ENCODE assay signal across 1 cellular context in the genomic region with DNA sequence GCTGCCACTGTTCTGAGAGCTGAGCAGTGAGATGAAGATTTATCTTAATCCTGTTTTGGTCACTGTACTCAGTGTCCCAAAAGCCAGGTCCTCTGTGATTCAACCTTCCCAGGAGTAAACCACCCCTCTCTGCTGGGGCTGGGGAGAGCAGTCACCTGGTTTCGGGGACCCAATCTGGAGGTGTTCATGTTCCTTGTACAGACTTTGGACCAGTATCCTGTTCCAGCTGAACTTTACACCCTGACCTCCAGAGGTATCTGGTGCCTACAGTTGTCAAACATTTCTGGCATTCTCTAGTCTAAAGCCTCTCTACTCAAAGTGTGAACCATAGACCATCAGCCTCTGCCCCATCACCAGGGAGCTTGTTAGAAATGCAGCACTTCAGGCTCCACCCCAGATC.
A peak's percentile ranks its signal among the peaks of the same experiment; 100 is the strongest.
TF ChIP-seq lines count a peak whose summit lies in the region.

No MANE protein-coding gene starts in this region.

TF ChIP-seq in HepG2, 621 proteins besides CTCF, POLR2A, EP300 and RAD21 (continued from another document and continues in another):
- TF ChIP-seq, protein P1, sequence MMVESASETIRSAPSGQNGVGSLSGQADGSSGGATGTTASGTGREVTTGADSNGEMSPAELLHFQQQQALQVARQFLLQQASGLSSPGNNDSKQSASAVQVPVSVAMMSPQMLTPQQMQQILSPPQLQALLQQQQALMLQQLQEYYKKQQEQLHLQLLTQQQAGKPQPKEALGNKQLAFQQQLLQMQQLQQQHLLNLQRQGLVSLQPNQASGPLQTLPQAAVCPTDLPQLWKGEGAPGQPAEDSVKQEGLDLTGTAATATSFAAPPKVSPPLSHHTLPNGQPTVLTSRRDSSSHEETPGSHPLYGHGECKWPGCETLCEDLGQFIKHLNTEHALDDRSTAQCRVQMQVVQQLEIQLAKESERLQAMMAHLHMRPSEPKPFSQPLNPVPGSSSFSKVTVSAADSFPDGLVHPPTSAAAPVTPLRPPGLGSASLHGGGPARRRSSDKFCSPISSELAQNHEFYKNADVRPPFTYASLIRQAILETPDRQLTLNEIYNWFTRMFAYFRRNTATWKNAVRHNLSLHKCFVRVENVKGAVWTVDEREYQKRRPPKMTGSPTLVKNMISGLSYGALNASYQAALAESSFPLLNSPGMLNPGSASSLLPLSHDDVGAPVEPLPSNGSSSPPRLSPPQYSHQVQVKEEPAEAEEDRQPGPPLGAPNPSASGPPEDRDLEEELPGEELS (CRISPR knock-in tag; IDR thresholded peaks at IDR 0.05) = peak; percentile 51; the same call in 1 of the 2 replicates
- TF ChIP-seq DNMT3B (CRISPR knock-in tag; conservative IDR thresholded peaks at IDR 0.05) = no peak
- TF ChIP-seq, protein P2, sequence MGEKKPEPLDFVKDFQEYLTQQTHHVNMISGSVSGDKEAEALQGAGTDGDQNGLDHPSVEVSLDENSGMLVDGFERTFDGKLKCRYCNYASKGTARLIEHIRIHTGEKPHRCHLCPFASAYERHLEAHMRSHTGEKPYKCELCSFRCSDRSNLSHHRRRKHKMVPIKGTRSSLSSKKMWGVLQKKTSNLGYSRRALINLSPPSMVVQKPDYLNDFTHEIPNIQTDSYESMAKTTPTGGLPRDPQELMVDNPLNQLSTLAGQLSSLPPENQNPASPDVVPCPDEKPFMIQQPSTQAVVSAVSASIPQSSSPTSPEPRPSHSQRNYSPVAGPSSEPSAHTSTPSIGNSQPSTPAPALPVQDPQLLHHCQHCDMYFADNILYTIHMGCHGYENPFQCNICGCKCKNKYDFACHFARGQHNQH (CRISPR knock-in tag; IDR thresholded peaks at IDR 0.05) = peak; percentile 72; the same call in 1 of the 2 replicates
- no peak for TF ChIP-seq HNRNPLL (IDR thresholded peaks at IDR 0.05; ENCODE audit: low read depth, low read length, poor library complexity, severe bottlenecking)
- TF ChIP-seq ZNF792 (CRISPR knock-in tag; IDR thresholded peaks at IDR 0.05) = no peak
- no peak for TF ChIP-seq MXI1 (IDR thresholded peaks at IDR 0.05; ENCODE audit: borderline replicate concordance, low read depth, low read length)
- TF ChIP-seq BHLHE40 (IDR thresholded peaks at IDR 0.05; ENCODE audit: low read length) = peak; percentile 43; the same call in 1 of the 2 replicates
- no peak for TF ChIP-seq IKZF1 (IDR thresholded peaks at IDR 0.05)
- TF ChIP-seq, protein P3, sequence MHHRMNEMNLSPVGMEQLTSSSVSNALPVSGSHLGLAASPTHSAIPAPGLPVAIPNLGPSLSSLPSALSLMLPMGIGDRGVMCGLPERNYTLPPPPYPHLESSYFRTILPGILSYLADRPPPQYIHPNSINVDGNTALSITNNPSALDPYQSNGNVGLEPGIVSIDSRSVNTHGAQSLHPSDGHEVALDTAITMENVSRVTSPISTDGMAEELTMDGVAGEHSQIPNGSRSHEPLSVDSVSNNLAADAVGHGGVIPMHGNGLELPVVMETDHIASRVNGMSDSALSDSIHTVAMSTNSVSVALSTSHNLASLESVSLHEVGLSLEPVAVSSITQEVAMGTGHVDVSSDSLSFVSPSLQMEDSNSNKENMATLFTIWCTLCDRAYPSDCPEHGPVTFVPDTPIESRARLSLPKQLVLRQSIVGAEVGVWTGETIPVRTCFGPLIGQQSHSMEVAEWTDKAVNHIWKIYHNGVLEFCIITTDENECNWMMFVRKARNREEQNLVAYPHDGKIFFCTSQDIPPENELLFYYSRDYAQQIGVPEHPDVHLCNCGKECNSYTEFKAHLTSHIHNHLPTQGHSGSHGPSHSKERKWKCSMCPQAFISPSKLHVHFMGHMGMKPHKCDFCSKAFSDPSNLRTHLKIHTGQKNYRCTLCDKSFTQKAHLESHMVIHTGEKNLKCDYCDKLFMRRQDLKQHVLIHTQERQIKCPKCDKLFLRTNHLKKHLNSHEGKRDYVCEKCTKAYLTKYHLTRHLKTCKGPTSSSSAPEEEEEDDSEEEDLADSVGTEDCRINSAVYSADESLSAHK (CRISPR knock-in tag; IDR thresholded peaks at IDR 0.05; ENCODE audit: borderline replicate concordance) = no peak
- TF ChIP-seq ERF (CRISPR knock-in tag; IDR thresholded peaks at IDR 0.05) = peak; percentile 32; the same call in 1 of the 2 replicates
- TF ChIP-seq, protein P4, sequence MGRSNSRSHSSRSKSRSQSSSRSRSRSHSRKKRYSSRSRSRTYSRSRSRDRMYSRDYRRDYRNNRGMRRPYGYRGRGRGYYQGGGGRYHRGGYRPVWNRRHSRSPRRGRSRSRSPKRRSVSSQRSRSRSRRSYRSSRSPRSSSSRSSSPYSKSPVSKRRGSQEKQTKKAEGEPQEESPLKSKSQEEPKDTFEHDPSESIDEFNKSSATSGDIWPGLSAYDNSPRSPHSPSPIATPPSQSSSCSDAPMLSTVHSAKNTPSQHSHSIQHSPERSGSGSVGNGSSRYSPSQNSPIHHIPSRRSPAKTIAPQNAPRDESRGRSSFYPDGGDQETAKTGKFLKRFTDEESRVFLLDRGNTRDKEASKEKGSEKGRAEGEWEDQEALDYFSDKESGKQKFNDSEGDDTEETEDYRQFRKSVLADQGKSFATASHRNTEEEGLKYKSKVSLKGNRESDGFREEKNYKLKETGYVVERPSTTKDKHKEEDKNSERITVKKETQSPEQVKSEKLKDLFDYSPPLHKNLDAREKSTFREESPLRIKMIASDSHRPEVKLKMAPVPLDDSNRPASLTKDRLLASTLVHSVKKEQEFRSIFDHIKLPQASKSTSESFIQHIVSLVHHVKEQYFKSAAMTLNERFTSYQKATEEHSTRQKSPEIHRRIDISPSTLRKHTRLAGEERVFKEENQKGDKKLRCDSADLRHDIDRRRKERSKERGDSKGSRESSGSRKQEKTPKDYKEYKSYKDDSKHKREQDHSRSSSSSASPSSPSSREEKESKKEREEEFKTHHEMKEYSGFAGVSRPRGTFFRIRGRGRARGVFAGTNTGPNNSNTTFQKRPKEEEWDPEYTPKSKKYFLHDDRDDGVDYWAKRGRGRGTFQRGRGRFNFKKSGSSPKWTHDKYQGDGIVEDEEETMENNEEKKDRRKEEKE (IDR thresholded peaks at IDR 0.05) = no peak
- TF ChIP-seq, protein P5, sequence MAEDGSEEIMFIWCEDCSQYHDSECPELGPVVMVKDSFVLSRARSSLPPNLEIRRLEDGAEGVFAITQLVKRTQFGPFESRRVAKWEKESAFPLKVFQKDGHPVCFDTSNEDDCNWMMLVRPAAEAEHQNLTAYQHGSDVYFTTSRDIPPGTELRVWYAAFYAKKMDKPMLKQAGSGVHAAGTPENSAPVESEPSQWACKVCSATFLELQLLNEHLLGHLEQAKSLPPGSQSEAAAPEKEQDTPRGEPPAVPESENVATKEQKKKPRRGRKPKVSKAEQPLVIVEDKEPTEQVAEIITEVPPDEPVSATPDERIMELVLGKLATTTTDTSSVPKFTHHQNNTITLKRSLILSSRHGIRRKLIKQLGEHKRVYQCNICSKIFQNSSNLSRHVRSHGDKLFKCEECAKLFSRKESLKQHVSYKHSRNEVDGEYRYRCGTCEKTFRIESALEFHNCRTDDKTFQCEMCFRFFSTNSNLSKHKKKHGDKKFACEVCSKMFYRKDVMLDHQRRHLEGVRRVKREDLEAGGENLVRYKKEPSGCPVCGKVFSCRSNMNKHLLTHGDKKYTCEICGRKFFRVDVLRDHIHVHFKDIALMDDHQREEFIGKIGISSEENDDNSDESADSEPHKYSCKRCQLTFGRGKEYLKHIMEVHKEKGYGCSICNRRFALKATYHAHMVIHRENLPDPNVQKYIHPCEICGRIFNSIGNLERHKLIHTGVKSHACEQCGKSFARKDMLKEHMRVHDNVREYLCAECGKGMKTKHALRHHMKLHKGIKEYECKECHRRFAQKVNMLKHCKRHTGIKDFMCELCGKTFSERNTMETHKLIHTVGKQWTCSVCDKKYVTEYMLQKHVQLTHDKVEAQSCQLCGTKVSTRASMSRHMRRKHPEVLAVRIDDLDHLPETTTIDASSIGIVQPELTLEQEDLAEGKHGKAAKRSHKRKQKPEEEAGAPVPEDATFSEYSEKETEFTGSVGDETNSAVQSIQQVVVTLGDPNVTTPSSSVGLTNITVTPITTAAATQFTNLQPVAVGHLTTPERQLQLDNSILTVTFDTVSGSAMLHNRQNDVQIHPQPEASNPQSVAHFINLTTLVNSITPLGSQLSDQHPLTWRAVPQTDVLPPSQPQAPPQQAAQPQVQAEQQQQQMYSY (CRISPR knock-in tag; IDR thresholded peaks at IDR 0.05) = no peak
- TF ChIP-seq ZNF34 (CRISPR knock-in tag; IDR thresholded peaks at IDR 0.05; ENCODE audit: borderline replicate concordance) = no peak
- TF ChIP-seq MLLT10 (CRISPR knock-in tag; IDR thresholded peaks at IDR 0.05) = no peak
- TF ChIP-seq PAX8 (CRISPR knock-in tag; IDR thresholded peaks at IDR 0.05; ENCODE audit: borderline replicate concordance) = 0 out of 2 replicates have a peak, but pooled peaks have one; percentile 51
- TF ChIP-seq HNF4A (CRISPR knock-in tag; IDR thresholded peaks at IDR 0.05) = peak; percentile 99
- no peak for TF ChIP-seq RFXAP (CRISPR knock-in tag; IDR thresholded peaks at IDR 0.05; ENCODE audit: borderline replicate concordance)
- TF ChIP-seq, protein P6, sequence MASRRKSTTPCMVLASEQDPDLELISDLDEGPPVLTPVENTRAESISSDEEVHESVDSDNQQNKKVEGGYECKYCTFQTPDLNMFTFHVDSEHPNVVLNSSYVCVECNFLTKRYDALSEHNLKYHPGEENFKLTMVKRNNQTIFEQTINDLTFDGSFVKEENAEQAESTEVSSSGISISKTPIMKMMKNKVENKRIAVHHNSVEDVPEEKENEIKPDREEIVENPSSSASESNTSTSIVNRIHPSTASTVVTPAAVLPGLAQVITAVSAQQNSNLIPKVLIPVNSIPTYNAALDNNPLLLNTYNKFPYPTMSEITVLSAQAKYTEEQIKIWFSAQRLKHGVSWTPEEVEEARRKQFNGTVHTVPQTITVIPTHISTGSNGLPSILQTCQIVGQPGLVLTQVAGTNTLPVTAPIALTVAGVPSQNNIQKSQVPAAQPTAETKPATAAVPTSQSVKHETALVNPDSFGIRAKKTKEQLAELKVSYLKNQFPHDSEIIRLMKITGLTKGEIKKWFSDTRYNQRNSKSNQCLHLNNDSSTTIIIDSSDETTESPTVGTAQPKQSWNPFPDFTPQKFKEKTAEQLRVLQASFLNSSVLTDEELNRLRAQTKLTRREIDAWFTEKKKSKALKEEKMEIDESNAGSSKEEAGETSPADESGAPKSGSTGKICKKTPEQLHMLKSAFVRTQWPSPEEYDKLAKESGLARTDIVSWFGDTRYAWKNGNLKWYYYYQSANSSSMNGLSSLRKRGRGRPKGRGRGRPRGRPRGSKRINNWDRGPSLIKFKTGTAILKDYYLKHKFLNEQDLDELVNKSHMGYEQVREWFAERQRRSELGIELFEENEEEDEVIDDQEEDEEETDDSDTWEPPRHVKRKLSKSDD (CRISPR knock-in tag; IDR thresholded peaks at IDR 0.05; ENCODE audit: low read depth) = no peak
- TF ChIP-seq ZMAT3 (CRISPR knock-in tag; conservative IDR thresholded peaks at IDR 0.05) = no peak
- no peak for TF ChIP-seq CBX5 (CRISPR knock-in tag; IDR thresholded peaks at IDR 0.05; ENCODE audit: borderline replicate concordance)
- TF ChIP-seq ZNF326 (CRISPR knock-in tag; IDR thresholded peaks at IDR 0.05; ENCODE audit: borderline replicate concordance) = no peak
- TF ChIP-seq, protein P7, sequence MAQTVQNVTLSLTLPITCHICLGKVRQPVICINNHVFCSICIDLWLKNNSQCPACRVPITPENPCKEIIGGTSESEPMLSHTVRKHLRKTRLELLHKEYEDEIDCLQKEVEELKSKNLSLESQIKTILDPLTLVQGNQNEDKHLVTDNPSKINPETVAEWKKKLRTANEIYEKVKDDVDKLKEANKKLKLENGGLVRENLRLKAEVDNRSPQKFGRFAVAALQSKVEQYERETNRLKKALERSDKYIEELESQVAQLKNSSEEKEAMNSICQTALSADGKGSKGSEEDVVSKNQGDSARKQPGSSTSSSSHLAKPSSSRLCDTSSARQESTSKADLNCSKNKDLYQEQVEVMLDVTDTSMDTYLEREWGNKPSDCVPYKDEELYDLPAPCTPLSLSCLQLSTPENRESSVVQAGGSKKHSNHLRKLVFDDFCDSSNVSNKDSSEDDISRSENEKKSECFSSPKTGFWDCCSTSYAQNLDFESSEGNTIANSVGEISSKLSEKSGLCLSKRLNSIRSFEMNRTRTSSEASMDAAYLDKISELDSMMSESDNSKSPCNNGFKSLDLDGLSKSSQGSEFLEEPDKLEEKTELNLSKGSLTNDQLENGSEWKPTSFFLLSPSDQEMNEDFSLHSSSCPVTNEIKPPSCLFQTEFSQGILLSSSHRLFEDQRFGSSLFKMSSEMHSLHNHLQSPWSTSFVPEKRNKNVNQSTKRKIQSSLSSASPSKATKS (CRISPR knock-in tag; IDR thresholded peaks at IDR 0.05) = no peak
- no peak for TF ChIP-seq GPN1 (CRISPR knock-in tag; IDR thresholded peaks at IDR 0.05; ENCODE audit: borderline replicate concordance)
- TF ChIP-seq CENPX (CRISPR knock-in tag; IDR thresholded peaks at IDR 0.05) = no peak
- no peak for TF ChIP-seq ZNF790 (CRISPR knock-in tag; IDR thresholded peaks at IDR 0.05; ENCODE audit: borderline replicate concordance)
- TF ChIP-seq, protein P8, sequence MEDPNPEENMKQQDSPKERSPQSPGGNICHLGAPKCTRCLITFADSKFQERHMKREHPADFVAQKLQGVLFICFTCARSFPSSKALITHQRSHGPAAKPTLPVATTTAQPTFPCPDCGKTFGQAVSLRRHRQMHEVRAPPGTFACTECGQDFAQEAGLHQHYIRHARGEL (CRISPR knock-in tag; IDR thresholded peaks at IDR 0.05) = no peak
- TF ChIP-seq CBX1 (IDR thresholded peaks at IDR 0.05; ENCODE audit: low read depth) = no peak
- no peak for TF ChIP-seq TOE1 (CRISPR knock-in tag; IDR thresholded peaks at IDR 0.05)
- TF ChIP-seq KDM2A (CRISPR knock-in tag; IDR thresholded peaks at IDR 0.05; ENCODE audit: borderline replicate concordance, low read depth) = no peak
- TF ChIP-seq ZBTB7A (CRISPR knock-in tag; IDR thresholded peaks at IDR 0.05) = no peak
- TF ChIP-seq ZSCAN25 (CRISPR knock-in tag; IDR thresholded peaks at IDR 0.05) = no peak
- 0 out of 2 replicates have a peak, but pooled peaks have one; percentile 52 for TF ChIP-seq ZNF598 (CRISPR knock-in tag; IDR thresholded peaks at IDR 0.05; ENCODE audit: borderline replicate concordance)
- no peak for TF ChIP-seq ZNF589 (CRISPR knock-in tag; conservative IDR thresholded peaks at IDR 0.05)
- TF ChIP-seq HMG20B (CRISPR knock-in tag; conservative IDR thresholded peaks at IDR 0.05) = 0 out of 2 replicates have a peak, but pooled peaks have one; percentile 44
- TF ChIP-seq LCORL (IDR thresholded peaks at IDR 0.05) = no peak
- peak; percentile 94 for TF ChIP-seq LCORL (CRISPR knock-in tag; IDR thresholded peaks at IDR 0.05)
- TF ChIP-seq ZNF556 (CRISPR knock-in tag; IDR thresholded peaks at IDR 0.05; ENCODE audit: borderline replicate concordance) = peak; percentile 60; the same call in 1 of the 2 replicates
- no peak for TF ChIP-seq ZNF205 (CRISPR knock-in tag; IDR thresholded peaks at IDR 0.05)
- TF ChIP-seq ZNF160 (CRISPR knock-in tag; IDR thresholded peaks at IDR 0.05) = no peak
- TF ChIP-seq, protein P9, sequence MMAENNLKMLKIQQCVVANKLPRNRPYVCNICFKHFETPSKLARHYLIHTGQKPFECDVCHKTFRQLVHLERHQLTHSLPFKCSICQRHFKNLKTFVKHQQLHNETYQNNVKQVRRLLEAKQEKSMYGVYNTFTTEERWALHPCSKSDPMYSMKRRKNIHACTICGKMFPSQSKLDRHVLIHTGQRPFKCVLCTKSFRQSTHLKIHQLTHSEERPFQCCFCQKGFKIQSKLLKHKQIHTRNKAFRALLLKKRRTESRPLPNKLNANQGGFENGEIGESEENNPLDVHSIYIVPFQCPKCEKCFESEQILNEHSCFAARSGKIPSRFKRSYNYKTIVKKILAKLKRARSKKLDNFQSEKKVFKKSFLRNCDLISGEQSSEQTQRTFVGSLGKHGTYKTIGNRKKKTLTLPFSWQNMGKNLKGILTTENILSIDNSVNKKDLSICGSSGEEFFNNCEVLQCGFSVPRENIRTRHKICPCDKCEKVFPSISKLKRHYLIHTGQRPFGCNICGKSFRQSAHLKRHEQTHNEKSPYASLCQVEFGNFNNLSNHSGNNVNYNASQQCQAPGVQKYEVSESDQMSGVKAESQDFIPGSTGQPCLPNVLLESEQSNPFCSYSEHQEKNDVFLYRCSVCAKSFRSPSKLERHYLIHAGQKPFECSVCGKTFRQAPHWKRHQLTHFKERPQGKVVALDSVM (CRISPR knock-in tag; IDR thresholded peaks at IDR 0.05) = no peak
- no peak for TF ChIP-seq FOSL2 (CRISPR knock-in tag; IDR thresholded peaks at IDR 0.05)
- TF ChIP-seq ZNF430 (CRISPR knock-in tag; IDR thresholded peaks at IDR 0.05) = 0 out of 2 replicates have a peak, but pooled peaks have one; percentile 60
